ENCODE assay signal across 23 cellular contexts in genomic region chr11:96367357-96367756, GRCh38.
"Had no signal": no experiment of that assay in that cellular context is flagged by ENCODE, and none has a peak within 500 bp of the region (broad histone marks: within the 10 kb centered on the region; RNA-seq: fewer than 3 reads in every experiment).

No MANE protein-coding gene starts in this region.

- DNase-seq: activated CD4-positive, alpha-beta memory T cell treated with anti-CD3 and anti-CD28 coated beads for 36 hours; activated CD4-positive, alpha-beta T cell treated with anti-CD3 and anti-CD28 coated beads for 48 hours; activated effector memory CD4-positive, alpha-beta T cell treated with Interleukin-2 at 50 U/mL for 16 hours; activated naive CD4-positive, alpha-beta T cell treated with anti-CD3 and anti-CD28 coated beads for 36 hours; activated naive CD8-positive, alpha-beta T cell treated with anti-CD3 and anti-CD28 coated beads, Interleukin-2, amount 10 ng/mL, durations not matched to agents 7 days and 5 days; activated T-cell treated with anti-CD3 and anti-CD28 coated beads, Interleukin-2, amount 50 U/mL, for 72 hours; amniotic stem cell; cerebellar nuclear complex; endodermal cell; esophagus squamous epithelium; head of caudate nucleus; hypothalamus; left ventricle myocardium superior; mammary epithelial cell; nucleus accumbens; right lobe of liver; stimulated activated CD4-positive, alpha-beta T cell treated with anti-CD3 and anti-CD28 coated beads, Interleukin-1b, Interleukin-23, amount 100 ng/mL, for 48 hours; stimulated activated naive CD8-positive, alpha-beta T cell treated with anti-CD3 and anti-CD28 coated beads, Interleukin-15, amount 100 ng/mL, for 72 hours; tibial artery had no signal

- H3K27me3 ChIP-seq: esophagus squamous epithelium, gastroesophageal sphincter, right lobe of liver, tibial artery had no signal

- H3K27ac ChIP-seq: coronary artery, esophagus squamous epithelium, gastroesophageal sphincter, right lobe of liver, skin epidermis, tibial artery had no signal

- ATAC-seq: activated T-cell treated with anti-CD3 and anti-CD28 coated beads, Interleukin-2, amount 50 U/mL, for 72 hours; gastroesophageal sphincter; left ventricle myocardium superior; right lobe of liver; stimulated activated effector memory CD8-positive, alpha-beta T cell treated with anti-CD3 and anti-CD28 coated beads, Interleukin-12 subunit alpha, Interleukin-12 subunit beta, amount 100 ng/mL, for 72 hours; stimulated activated naive CD8-positive, alpha-beta T cell treated with anti-CD3 and anti-CD28 coated beads, Interleukin-15, amount 100 ng/mL, for 72 hours had no signal

- H3K4me3 ChIP-seq: coronary artery, esophagus squamous epithelium, gastroesophageal sphincter, right lobe of liver, skin epidermis, tibial artery had no signal

- H3K27ac Mint-ChIP-seq: activated CD4-positive, alpha-beta memory T cell treated with anti-CD3 and anti-CD28 coated beads for 36 hours; activated naive CD4-positive, alpha-beta T cell treated with anti-CD3 and anti-CD28 coated beads for 36 hours; activated naive CD8-positive, alpha-beta T cell treated with anti-CD3 and anti-CD28 coated beads, Interleukin-2, amount 10 ng/mL, durations not matched to agents 7 days and 5 days; activated T-cell treated with anti-CD3 and anti-CD28 coated beads, Interleukin-2, amount 50 U/mL, for 72 hours; endodermal cell; stimulated activated effector memory CD8-positive, alpha-beta T cell treated with anti-CD3 and anti-CD28 coated beads, Interleukin-12 subunit alpha, Interleukin-12 subunit beta, amount 100 ng/mL, for 72 hours had no signal

- H3K4me1 Mint-ChIP-seq: stimulated activated effector memory CD8-positive, alpha-beta T cell treated with anti-CD3 and anti-CD28 coated beads, Interleukin-12 subunit alpha, Interleukin-12 subunit beta, amount 100 ng/mL, for 72 hours; stimulated activated naive CD8-positive, alpha-beta T cell treated with anti-CD3 and anti-CD28 coated beads, Interleukin-15, amount 100 ng/mL, for 72 hours had no signal

- H3K4me3 Mint-ChIP-seq: activated CD4-positive, alpha-beta memory T cell treated with anti-CD3 and anti-CD28 coated beads for 36 hours; activated naive CD4-positive, alpha-beta T cell treated with anti-CD3 and anti-CD28 coated beads for 36 hours; activated naive CD8-positive, alpha-beta T cell treated with anti-CD3 and anti-CD28 coated beads, Interleukin-2, amount 10 ng/mL, durations not matched to agents 7 days and 5 days; activated T-cell treated with anti-CD3 and anti-CD28 coated beads, Interleukin-2, amount 50 U/mL, for 72 hours; endodermal cell; stimulated activated effector memory CD8-positive, alpha-beta T cell treated with anti-CD3 and anti-CD28 coated beads, Interleukin-12 subunit alpha, Interleukin-12 subunit beta, amount 100 ng/mL, for 72 hours; stimulated activated naive CD8-positive, alpha-beta T cell treated with anti-CD3 and anti-CD28 coated beads, Interleukin-15, amount 100 ng/mL, for 72 hours had no signal

- H3K9me3 Mint-ChIP-seq: activated CD4-positive, alpha-beta memory T cell treated with anti-CD3 and anti-CD28 coated beads for 36 hours; activated naive CD4-positive, alpha-beta T cell treated with anti-CD3 and anti-CD28 coated beads for 36 hours; activated naive CD8-positive, alpha-beta T cell treated with anti-CD3 and anti-CD28 coated beads, Interleukin-2, amount 10 ng/mL, durations not matched to agents 7 days and 5 days; activated T-cell treated with anti-CD3 and anti-CD28 coated beads, Interleukin-2, amount 50 U/mL, for 72 hours; stimulated activated effector memory CD8-positive, alpha-beta T cell treated with anti-CD3 and anti-CD28 coated beads, Interleukin-12 subunit alpha, Interleukin-12 subunit beta, amount 100 ng/mL, for 72 hours; stimulated activated naive CD8-positive, alpha-beta T cell treated with anti-CD3 and anti-CD28 coated beads, Interleukin-15, amount 100 ng/mL, for 72 hours had no signal

- H3K27me3 Mint-ChIP-seq: activated CD4-positive, alpha-beta memory T cell treated with anti-CD3 and anti-CD28 coated beads for 36 hours; activated naive CD8-positive, alpha-beta T cell treated with anti-CD3 and anti-CD28 coated beads, Interleukin-2, amount 10 ng/mL, durations not matched to agents 7 days and 5 days; stimulated activated naive CD8-positive, alpha-beta T cell treated with anti-CD3 and anti-CD28 coated beads, Interleukin-15, amount 100 ng/mL, for 72 hours had no signal

- H3K4me1 ChIP-seq: esophagus squamous epithelium, gastroesophageal sphincter, right lobe of liver, tibial artery had no signal
